Comparison of ENCODE assay signal across 8 cellular contexts in genomic region chr4:38318737-38319455, GRCh38.
DNase-seq lines count a peak whose midpoint lies in the region; ATAC-seq and TF ChIP-seq lines count a peak whose summit lies in the region.

No MANE protein-coding gene starts in this region.

- H3K27ac Mint-ChIP-seq in endothelial cell (ENCODE audit: unreplicated experiment) (peak overlapping the region; percentile 96), mesothelial cell of epicardium (peak overlapping the region; percentile 98)

- no peaks in the 10 kb centered on the region for H3K9me3 Mint-ChIP-seq in endothelial cell (ENCODE audit: unreplicated experiment)
- no peaks in the 10 kb centered on the region for H3K9me3 Mint-ChIP-seq in mesothelial cell of epicardium

- TF ChIP-seq CTCF in endothelial cell (IDR thresholded peaks at IDR 0.05; ENCODE audit: unreplicated experiment) (no peak), mesothelial cell of epicardium (IDR thresholded peaks at IDR 0.05; ENCODE audit: unreplicated experiment) (no peak)

- DNase-seq in COR-L47 (lab: John Stamatoyannopoulos, UW) (peak; percentile 87), HS-27A (ENCODE audit: low read depth) (peak; percentile 68), NOMO-1 treated with DMSO at 0.1 percent for 48 hours (lab: John Stamatoyannopoulos, UW; ENCODE audit: unreplicated experiment) (peak; percentile 92), endothelial cell (ENCODE audit: low spot score) (peak; percentile 79), mesothelial cell of epicardium (ENCODE audit: low spot score in 2 of 2, unreplicated experiment in 2 of 2) (peak; percentile 69 to 83)
- peak; percentile 84 for DNase-seq in activated CD8-positive, alpha-beta memory T cell treated with anti-CD3 and anti-CD28 coated beads, Interleukin-2, amount 50 U/mL, for 48 hours
- DNase-seq in stimulated activated CD8-positive, alpha-beta memory T cell treated with anti-CD3 and anti-CD28 coated beads, Interleukin-15, amount 100 ng/mL, for 4 hours (ENCODE audit: low read depth in 2 of 2): peak; percentile 45 to 56

- H3K27me3 Mint-ChIP-seq in endothelial cell (ENCODE audit: unreplicated experiment) (peaks cover 8% of the 10 kb centered on the region), mesothelial cell of epicardium (ENCODE audit: low read depth) (no peaks in the 10 kb centered on the region)

- ATAC-seq in GM21360 (IDR thresholded peaks at IDR 0.05; ENCODE audit: unreplicated experiment): peak; percentile 89

- H3K36me3 Mint-ChIP-seq in endothelial cell (ENCODE audit: low read depth, unreplicated experiment) (peaks cover 10% of the 10 kb centered on the region), mesothelial cell of epicardium (no peaks in the 10 kb centered on the region)

- peak overlapping the region; percentile 73 for H3K4me3 Mint-ChIP-seq in endothelial cell (ENCODE audit: unreplicated experiment)
- H3K4me3 Mint-ChIP-seq in mesothelial cell of epicardium: peak overlapping the region; percentile 56

- peaks cover 20% of the 10 kb centered on the region for H3K4me1 Mint-ChIP-seq in endothelial cell (ENCODE audit: unreplicated experiment)
- peaks cover 29% of the 10 kb centered on the region for H3K4me1 Mint-ChIP-seq in mesothelial cell of epicardium

Comparison
In these comparisons a context has a peak if more than half of its experiments do, and no peak if none do; other contexts are left out.
1. Peak in every context shown above with its lines: DNase-seq and ATAC-seq.